ENCODE assay signal across 21 cellular contexts in genomic region chr1:114248162-114248561, GRCh38.
DNase-seq lines count a peak whose midpoint lies in the region; ATAC-seq, FAIRE-seq and TF ChIP-seq lines count a peak whose summit lies in the region.
"Had no signal": no experiment of that assay in that cellular context is flagged by ENCODE, and none has a peak within 500 bp of the region (broad histone marks: within the 10 kb centered on the region; RNA-seq: fewer than 3 reads in every experiment).

No MANE protein-coding gene starts in this region.

- peaks cover 6% of the 10 kb centered on the region; the same call in 1 of the 2 replicates for H3K9me2 ChIP-seq in GM23338 (ENCODE audit: insufficient read depth)

- no peaks in the 10 kb centered on the region for H3K9me1 ChIP-seq in K562 (ENCODE audit: control insufficient read depth, insufficient read depth, low read length)

- H3K9me3 Mint-ChIP-seq in GM23338, result peaks cover 23% of the 10 kb centered on the region
- peaks cover 3% of the 10 kb centered on the region for H3K9me3 Mint-ChIP-seq in activated CD8-positive, alpha-beta memory T cell treated with anti-CD3 and anti-CD28 coated beads, Interleukin-2, amount 10 ng/mL, durations not matched to agents 7 days and 5 days (ENCODE audit: low read depth)
- H3K9me3 Mint-ChIP-seq: CD4-positive, alpha-beta T cell; CD8-positive, alpha-beta T cell had no signal

- intact Hi-C loops in K562 (cut with micrococcal nuclease), result no loop called here

- in situ Hi-C loops in K562 (cut with MboI), result no loop called here

- 0% methylated on average over 3 of the region's 3 CpGs for WGBS in K562 (ENCODE audit: insufficient coverage, low coverage, missing lambda C conversion rate)

- H2AFZ ChIP-seq in GM23338, result peak overlapping the region; percentile 87
- H2AFZ ChIP-seq in K562 (ENCODE audit: low read depth, low read length), result no peak overlapping the region

- H3K36me3 ChIP-seq in GM23338 (ENCODE audit: insufficient read depth), result no peaks in the 10 kb centered on the region
- H3K36me3 ChIP-seq in SK-N-MC (ENCODE audit: insufficient read depth, low read length), result no peaks in the 10 kb centered on the region
- no peaks in the 10 kb centered on the region for H3K36me3 ChIP-seq in K562 (ENCODE audit: control insufficient read depth, insufficient read depth, low read length)
- H3K36me3 ChIP-seq: BLaER1 treated with 17β-estradiol and CSF1 and Interleukin-3, amounts not matched to agents 10 nM and 100 nM had no signal

- no peaks in the 10 kb centered on the region for H3K27me3 ChIP-seq in GM23338 (ENCODE audit: insufficient read depth)
- peaks cover 5 to 24% of the 10 kb centered on the region in 2 experiments; a peak in 4 of 5 replicates for H3K27me3 ChIP-seq in K562 (ENCODE audit: control insufficient read depth in 2 of 2, insufficient read depth in 2 of 2, low read length in 2 of 2)
- H3K27me3 ChIP-seq: BLaER1 treated with 17β-estradiol and CSF1 and Interleukin-3, amounts not matched to agents 10 nM and 100 nM had no signal

- TF ChIP-seq RAD21 in K562 (CRISPR knock-in tag; conservative IDR thresholded peaks at IDR 0.05 in 1 of 2, IDR thresholded peaks at IDR 0.05 in 1 of 2), result no peak

- CTCF ChIA-PET in K562 (lab: Yijun Ruan, JAX; ENCODE audit: low intra/inter-chr PET ratio), result no interaction called here
- CTCF ChIA-PET in activated CD8-positive, alpha-beta memory T cell treated with anti-CD3 and anti-CD28 coated beads, Interleukin-2, amount 10 ng/mL, durations not matched to agents 7 days and 5 days (lab: Charles Lee), result no interaction called here

- BruUV-seq in K562 (replicated peaks; lab: Mats Ljungman, UMichigan), result no TSS peak

- FAIRE-seq in K562 (lab: Jason Lieb, UNC), result no peak
- FAIRE-seq: A549, D721Med, G401.6, GM12891, GM18507 had no signal

- TF ChIP-seq CTCF in GM23338 (conservative IDR thresholded peaks at IDR 0.05; ENCODE audit: low read depth in 2 of 2), result no peak
- no peak for TF ChIP-seq CTCF in K562 (IDR thresholded peaks at IDR 0.05 in 2 of 3, conservative IDR thresholded peaks at IDR 0.05 in 1 of 3; ENCODE audit: insufficient read depth in 2 of 3, low read depth in 1 of 3, low read length in 3 of 3)

- POLR2A ChIA-PET in K562 (lab: Yijun Ruan, JAX), result interaction anchor here (0.7 kb wide), 1 partner anchor 128 kb away, joined by 3 read pairs; no protein-coding TSS in a partner anchor

- H3K4me3 ChIP-seq in GM23338 (no peak overlapping the region), SK-N-MC (peak overlapping the region; percentile 48; the same call in 1 of the 2 replicates), K562 (no peak overlapping the region)
- H3K4me3 ChIP-seq: A549; BLaER1 treated with 17β-estradiol and CSF1 and Interleukin-3, amounts not matched to agents 10 nM and 100 nM had no signal

- H3K9me3 ChIP-seq in SK-N-MC (ENCODE audit: low read depth, low read length) (no peaks in the 10 kb centered on the region), K562 (replicated peaks; ENCODE audit: control insufficient read depth, insufficient read depth, low read depth, low read length) (no peaks in the 10 kb centered on the region)
- H3K9me3 ChIP-seq: A549, Caco-2 had no signal

- no peaks in the 10 kb centered on the region for H3K79me2 ChIP-seq in GM23338 (replicated peaks; ENCODE audit: insufficient read depth)
- no peaks in the 10 kb centered on the region for H3K79me2 ChIP-seq in K562 (ENCODE audit: control insufficient read depth, insufficient read depth, low read length)

- H3K9ac ChIP-seq in SK-N-MC (ENCODE audit: insufficient read length) (no peak overlapping the region), K562 (ENCODE audit: insufficient read depth in 1 of 2, low read depth in 2 of 2, low read length in 2 of 2) (no peak overlapping the region)
- H3K9ac ChIP-seq: BLaER1 treated with 17β-estradiol and CSF1 and Interleukin-3, amounts not matched to agents 10 nM and 100 nM had no signal

- H3K27ac Mint-ChIP-seq in GM23338, result no peak overlapping the region
- no peak overlapping the region for H3K27ac Mint-ChIP-seq in activated CD8-positive, alpha-beta memory T cell treated with anti-CD3 and anti-CD28 coated beads, Interleukin-2, amount 10 ng/mL, durations not matched to agents 7 days and 5 days
- H3K27ac Mint-ChIP-seq: B cell; CD4-positive, alpha-beta T cell; CD8-positive, alpha-beta T cell had no signal

- no peak for ATAC-seq in GM23338
- no peak for ATAC-seq in K562
- no peak for ATAC-seq in activated CD8-positive, alpha-beta memory T cell treated with anti-CD3 and anti-CD28 coated beads, Interleukin-2, amount 10 ng/mL, durations not matched to agents 7 days and 5 days
- ATAC-seq: A549; CD8-positive, alpha-beta T cell had no signal

- H3K4me1 Mint-ChIP-seq in GM23338, result peaks cover 3% of the 10 kb centered on the region; the same call in 2 of the 3 replicates
- H3K4me1 Mint-ChIP-seq in activated CD8-positive, alpha-beta memory T cell treated with anti-CD3 and anti-CD28 coated beads, Interleukin-2, amount 10 ng/mL, durations not matched to agents 7 days and 5 days, result no peaks in the 10 kb centered on the region
- H3K4me1 Mint-ChIP-seq: B cell had no signal

- TF ChIP-seq EP300 in K562 (IDR thresholded peaks at IDR 0.05; ENCODE audit: low read length), result no peak

- no peak for TF ChIP-seq POLR2A in K562 (conservative IDR thresholded peaks at IDR 0.05)

- H3K4me3 Mint-ChIP-seq in GM23338, result no peak overlapping the region
- no peak overlapping the region for H3K4me3 Mint-ChIP-seq in activated CD8-positive, alpha-beta memory T cell treated with anti-CD3 and anti-CD28 coated beads, Interleukin-2, amount 10 ng/mL, durations not matched to agents 7 days and 5 days
- H3K4me3 Mint-ChIP-seq: B cell; CD4-positive, alpha-beta T cell; CD8-positive, alpha-beta T cell had no signal

- H3K4me1 ChIP-seq in GM23338 (ENCODE audit: insufficient read depth), result no peaks in the 10 kb centered on the region
- no peaks in the 10 kb centered on the region for H3K4me1 ChIP-seq in K562 (replicated peaks in 1 of 2; ENCODE audit: control insufficient read depth in 2 of 2, insufficient read depth in 2 of 2, low read length in 2 of 2)
- H3K4me1 ChIP-seq: A549; BLaER1 treated with 17β-estradiol and CSF1 and Interleukin-3, amounts not matched to agents 10 nM and 100 nM; Caco-2 had no signal

- no peak for DNase-seq in GM23338 (ENCODE audit: low spot score)
- no peak for DNase-seq in SK-N-MC (ENCODE audit: low read depth, low spot score)
- no peak for DNase-seq in K562 (ENCODE audit: extremely low read depth in 1 of 4, low spot score in 3 of 4)
- no peak for DNase-seq in activated CD8-positive, alpha-beta memory T cell treated with anti-CD3 and anti-CD28 coated beads, Interleukin-2, amount 10 ng/mL, durations not matched to agents 7 days and 5 days
- no peak for DNase-seq in RKO (ENCODE audit: low spot score)
- DNase-seq: AML-193; Caco-2; Calu3; CD4-positive, alpha-beta T cell; CD8-positive, alpha-beta T cell; DMS79 treated with DMSO at 0.1 percent for 48 hours; GF-D8 had no signal

- H3K4me2 ChIP-seq in GM23338 (no peak overlapping the region), K562 (ENCODE audit: insufficient read depth, low read length) (no peak overlapping the region)
- H3K4me2 ChIP-seq: A549; BLaER1 treated with 17β-estradiol and CSF1 and Interleukin-3, amounts not matched to agents 10 nM and 100 nM had no signal

- no peaks in the 10 kb centered on the region for H3F3A ChIP-seq in GM23338 (replicated peaks; ENCODE audit: low read depth)

- H3K27ac ChIP-seq in GM23338 (ENCODE audit: low read depth) (no peak overlapping the region), SK-N-MC (no peak overlapping the region), K562 (ENCODE audit: extremely low read depth, low read depth, low read length) (no peak overlapping the region)
- H3K27ac ChIP-seq: 22Rv1; A549; BLaER1 treated with 17β-estradiol and CSF1 and Interleukin-3, amounts not matched to agents 10 nM and 100 nM; C4-2B had no signal

- peaks cover 13% of the 10 kb centered on the region; the same call in 2 of the 3 replicates for H3K36me3 Mint-ChIP-seq in GM23338 (ENCODE audit: low read depth)
- no peaks in the 10 kb centered on the region for H3K36me3 Mint-ChIP-seq in activated CD8-positive, alpha-beta memory T cell treated with anti-CD3 and anti-CD28 coated beads, Interleukin-2, amount 10 ng/mL, durations not matched to agents 7 days and 5 days
- H3K36me3 Mint-ChIP-seq: CD8-positive, alpha-beta T cell had no signal

- H3K27me3 Mint-ChIP-seq in GM23338 (ENCODE audit: insufficient read depth, low read depth, poor library complexity), result peaks cover 5% of the 10 kb centered on the region
- H3K27me3 Mint-ChIP-seq in activated CD8-positive, alpha-beta memory T cell treated with anti-CD3 and anti-CD28 coated beads, Interleukin-2, amount 10 ng/mL, durations not matched to agents 7 days and 5 days, result peaks cover 8% of the 10 kb centered on the region
- H3K27me3 Mint-ChIP-seq: CD4-positive, alpha-beta T cell had no signal

- no peaks in the 10 kb centered on the region for H4K20me1 ChIP-seq in GM23338 (replicated peaks; ENCODE audit: insufficient read depth)
- H4K20me1 ChIP-seq in K562 (replicated peaks; ENCODE audit: control insufficient read depth, insufficient read depth, low read length), result no peaks in the 10 kb centered on the region; the same call in 1 of the 2 replicates
- H4K20me1 ChIP-seq: BLaER1 treated with 17β-estradiol and CSF1 and Interleukin-3, amounts not matched to agents 10 nM and 100 nM had no signal

TF ChIP-seq in GM23338, 12 proteins besides CTCF, POLR2A, EP300 and RAD21 (continues in another document):
- no peak for TF ChIP-seq NANOG (IDR thresholded peaks at IDR 0.05; ENCODE audit: borderline replicate concordance)
